ENCODE assay signal across 8 cellular contexts in genomic region chr17:31052187-31052889, GRCh38. TPM values are rescaled to one million over a fixed set of nuclear protein-coding genes. Genes with fewer than 3 reads are reported as not detected.
DNase-seq lines count a peak whose midpoint lies in the region; ATAC-seq, FAIRE-seq and TF ChIP-seq lines count a peak whose summit lies in the region.

No MANE protein-coding gene starts in this region.

- TF ChIP-seq RAD21 in Ishikawa (IDR thresholded peaks at IDR 0.05; ENCODE audit: low read depth), result no peak
- TF ChIP-seq RAD21 in HepG2 (CRISPR knock-in tag; IDR thresholded peaks at IDR 0.05), result no peak

- in situ Hi-C loops in HepG2 (cut with HindIII; ENCODE audit: extremely low pct_ligation_motif_present, low pct_unique_long_range_greater_than_20kb), result no loop called here

- TF ChIP-seq EP300 in Ishikawa (IDR thresholded peaks at IDR 0.05; ENCODE audit: borderline replicate concordance) (no peak), HepG2 (IDR thresholded peaks at IDR 0.05; ENCODE audit: low read depth in 2 of 2, low read length in 2 of 2) (no peak), HepG2 (CRISPR knock-in tag; IDR thresholded peaks at IDR 0.05; ENCODE audit: borderline replicate concordance) (no peak)

- no peak overlapping the region for H3K9ac ChIP-seq in HepG2 (ENCODE audit: insufficient read depth, low read depth, low read length)

- intact Hi-C loops in HepG2 (cut with micrococcal nuclease; ENCODE audit: unreplicated experiment), result no loop called here

- POLR2A ChIA-PET in HepG2 (lab: Yijun Ruan, JAX), result interaction anchor here (0.6 kb wide), 1 partner anchor 44 kb away, joined by 8 read pairs; no protein-coding TSS in a partner anchor

- WGBS in HepG2 (ENCODE audit: low lambda C conversion rate), result 15% methylated on average over 9 of the region's 9 CpGs

- CTCF ChIA-PET in HepG2 (lab: Yijun Ruan, JAX; ENCODE audit: low intra/inter-chr PET ratio, low total read pairs), result no interaction called here

- H3K4me1 ChIP-seq in ACC112 (ENCODE audit: control insufficient read depth, insufficient read depth, low read length, unreplicated experiment) (peaks cover 19% of the 10 kb centered on the region), HepG2 (ENCODE audit: insufficient read depth, low read length) (peaks cover 17% of the 10 kb centered on the region)

- H3K79me2 ChIP-seq in ACC112 (ENCODE audit: control insufficient read depth, insufficient read depth, low read length, unreplicated experiment) (no peaks in the 10 kb centered on the region), HepG2 (ENCODE audit: insufficient read depth, low read length) (no peaks in the 10 kb centered on the region)

- peak overlapping the region; percentile 94 for H2AFZ ChIP-seq in ACC112 (ENCODE audit: low read length, unreplicated experiment)
- H2AFZ ChIP-seq in HepG2 (ENCODE audit: low read length), result no peak overlapping the region

- FAIRE-seq in HepG2 (lab: Jason Lieb, UNC), result no peak

- no peaks in the 10 kb centered on the region for H4K20me1 ChIP-seq in HepG2 (ENCODE audit: insufficient read depth, low read length)

- BruUV-seq in HepG2 (replicated peaks; lab: Mats Ljungman, UMichigan), result no TSS peak

- H3K4me3 ChIP-seq in ACC112 (ENCODE audit: low read depth, low read length) (peak overlapping the region; percentile 52), HepG2 (replicated peaks in 1 of 3; ENCODE audit: insufficient read depth in 1 of 3, low read depth in 2 of 3, low read length in 3 of 3) (peak overlapping the region in 1 of 3 experiments; percentile 11; a peak in 1 of 6 replicates)

- DNase-seq in astrocyte of the hippocampus (ENCODE audit: low read depth, low spot score), result peak; percentile 95
- DNase-seq in HepG2 (ENCODE audit: low spot score), result peak; percentile 35
- no peak for DNase-seq in iPS-NIHi7 (ENCODE audit: extremely low spot score)
- no peak for DNase-seq in cerebellum (ENCODE audit: low spot score)
- DNase-seq in DMS53 (lab: John Stamatoyannopoulos, UW), result no peak

- TF ChIP-seq CTCF in HepG2 (CRISPR knock-in tag; IDR thresholded peaks at IDR 0.05), result no peak

- H3K27me3 ChIP-seq in ACC112 (ENCODE audit: insufficient read depth, low read length) (no peaks in the 10 kb centered on the region), HepG2 (ENCODE audit: control insufficient read depth in 1 of 2, insufficient read depth in 2 of 2, low read length in 2 of 2) (no peaks in the 10 kb centered on the region; a peak in 2 of 5 replicates)

- H3K4me2 ChIP-seq in HepG2 (ENCODE audit: low read depth, low read length), result peak overlapping the region; percentile 42

- H3K27ac ChIP-seq in ACC112 (ENCODE audit: low read depth, low read length), result peak overlapping the region; percentile 76
- H3K27ac ChIP-seq in HepG2 (ENCODE audit: extremely low read length, insufficient read depth, low read length), result no peak overlapping the region

- no peaks in the 10 kb centered on the region for H3K36me3 ChIP-seq in ACC112 (ENCODE audit: insufficient read depth, low read length)
- H3K36me3 ChIP-seq in HepG2 (replicated peaks in 1 of 2; ENCODE audit: control insufficient read depth in 1 of 2, insufficient read depth in 2 of 2, low read length in 2 of 2), result no peaks in the 10 kb centered on the region

- ATAC-seq in HepG2, result peak; percentile 71
- ATAC-seq in HG02623 (IDR thresholded peaks at IDR 0.05; ENCODE audit: unreplicated experiment), result no peak

- no peaks in the 10 kb centered on the region for H3K9me3 ChIP-seq in HepG2 (ENCODE audit: low read length)

- no peak for TF ChIP-seq POLR2A in HepG2 (IDR thresholded peaks at IDR 0.05; ENCODE audit: insufficient read depth in 1 of 2, low read depth in 2 of 2, low read length in 2 of 2)

TF ChIP-seq in Ishikawa, 13 proteins besides CTCF, POLR2A, EP300 and RAD21:
- TF ChIP-seq USF1 (IDR thresholded peaks at IDR 0.05), result peak; percentile 30; the same call in 1 of the 2 replicates
- TF ChIP-seq TAF1 (IDR thresholded peaks at IDR 0.05; ENCODE audit: low read depth), result no peak
- no peak for TF ChIP-seq CEBPB (IDR thresholded peaks at IDR 0.05)
- no peak for TF ChIP-seq FOXM1 (IDR thresholded peaks at IDR 0.05; ENCODE audit: borderline replicate concordance, low read depth)
- no peak for TF ChIP-seq MAX (IDR thresholded peaks at IDR 0.05)
- no peak for TF ChIP-seq CREB1 (IDR thresholded peaks at IDR 0.05; ENCODE audit: low read depth)
- no peak for TF ChIP-seq ZBTB7A (IDR thresholded peaks at IDR 0.05; ENCODE audit: low read depth)

TF ChIP-seq in HepG2, 621 proteins besides CTCF, POLR2A, EP300 and RAD21 (continues in another document):
- TF ChIP-seq MAX (IDR thresholded peaks at IDR 0.05) (peak; percentile 46; the same call in 1 of the 2 replicates), SOX5 (CRISPR knock-in tag; IDR thresholded peaks at IDR 0.05; ENCODE audit: borderline replicate concordance) (0 out of 2 replicates have a peak, but pooled peaks have one; percentile 9), HNRNPK (IDR thresholded peaks at IDR 0.05; ENCODE audit: low read depth, low read length, poor library complexity, severe bottlenecking) (no peak), MED1 (CRISPR knock-in tag; IDR thresholded peaks at IDR 0.05) (no peak), PITX1 (CRISPR knock-in tag; IDR thresholded peaks at IDR 0.05) (no peak), HNF4A (CRISPR knock-in tag; IDR thresholded peaks at IDR 0.05) (peak; percentile 28; the same call in 1 of the 2 replicates), SAP130 (CRISPR knock-in tag; IDR thresholded peaks at IDR 0.05; ENCODE audit: low read depth) (peak; percentile 32; the same call in 1 of the 2 replicates), ZNF446 (CRISPR knock-in tag; IDR thresholded peaks at IDR 0.05) (no peak), NFE2L2 (IDR thresholded peaks at IDR 0.05; ENCODE audit: low read length) (0 out of 2 replicates have a peak, but pooled peaks have one; percentile 10), ZMYM2 (CRISPR knock-in tag; IDR thresholded peaks at IDR 0.05) (0 out of 2 replicates have a peak, but pooled peaks have one; percentile 22), TBX3 (IDR thresholded peaks at IDR 0.05; ENCODE audit: borderline replicate concordance) (0 out of 2 replicates have a peak, but pooled peaks have one; percentile 30), ARID5B (CRISPR knock-in tag; IDR thresholded peaks at IDR 0.05) (0 out of 2 replicates have a peak, but pooled peaks have one; percentile 26), BHLHE40 (IDR thresholded peaks at IDR 0.05; ENCODE audit: low read length) (peak; percentile 72), MAFF (IDR thresholded peaks at IDR 0.05; ENCODE audit: low read depth, low read length) (peak; percentile 57)

RNA-seq across cellular contexts. Expression of gene NF1, which starts 42.4 kb away (rescaled TPM):
- total RNA-seq in HepG2 (2016; rRNA removed; fragmentation: Illumina TruSeq; extraction: Trizol) (21.5 and 35.4 TPM in 2 replicates), cerebellum (176 TPM)
- 17.1 and 28.3 TPM in 2 replicates for total RNA-seq in HepG2 (2016; cell fraction: cytosol; rRNA removed; fragmentation: Illumina TruSeq; extraction: Trizol; ENCODE audit: low read depth)
- 18.5 and 33.9 TPM in 2 replicates for total RNA-seq in HepG2 (2016; cell fraction: insoluble cytoplasmic fraction; rRNA removed; fragmentation: Illumina TruSeq; extraction: Trizol)
- 11.5 and 14.4 TPM in 2 replicates for total RNA-seq in HepG2 (2016; cell fraction: membrane; rRNA removed; fragmentation: Illumina TruSeq; extraction: Trizol)
- total RNA-seq in HepG2 (2016; cell fraction: nucleus; rRNA removed; fragmentation: Illumina TruSeq; extraction: Trizol), result 47.7 and 52.4 TPM in 2 replicates
- 26.5 and 26.8 TPM in 2 replicates for polyA plus RNA-seq in HepG2 (2011; rRNA removed)
- 14.5 and 21.4 TPM in 2 replicates for polyA plus RNA-seq in HepG2 (2011; cell fraction: cytosol; rRNA removed)
- polyA plus RNA-seq in HepG2 (2011; cell fraction: nucleus; rRNA removed), result 41.8 and 42.7 TPM in 2 replicates
- polyA plus RNA-seq in HepG2 (2012), result 15.1 and 18.4 TPM in 2 replicates
- 0.50 and 0.57 TPM in 2 replicates for polyA plus RNA-seq in HepG2 (2016; cell fraction: cytosol; fragmentation: Illumina TruSeq; extraction: Trizol; ENCODE audit: low read depth)
- 19.3 and 19.5 TPM in 2 replicates for polyA plus RNA-seq in HepG2 (2016; cell fraction: insoluble cytoplasmic fraction; fragmentation: Illumina TruSeq; extraction: Trizol; ENCODE audit: low read depth)
- 1.2 and 1.3 TPM in 2 replicates for polyA plus RNA-seq in HepG2 (2016; cell fraction: membrane; fragmentation: Illumina TruSeq; extraction: Trizol; ENCODE audit: low read depth)
- polyA plus RNA-seq in HepG2 (2016; cell fraction: nucleus; fragmentation: Illumina TruSeq; extraction: Trizol; ENCODE audit: insufficient read depth, low read depth), result 19.1 and 25.9 TPM in 2 replicates
- polyA minus RNA-seq in HepG2 (2011; rRNA and poly(A)+ RNA removed; ENCODE audit: low replicate concordance), result 108 and 118 TPM in 2 replicates
- polyA minus RNA-seq in HepG2 (2011; cell fraction: cytosol; rRNA and poly(A)+ RNA removed), result 59.6 and 76.9 TPM in 2 replicates
- polyA minus RNA-seq in HepG2 (2011; cell fraction: nucleus; rRNA and poly(A)+ RNA removed), result 229 and 246 TPM in 2 replicates

Comparison
In these comparisons a context has a peak if more than half of its experiments do, and no peak if none do; other contexts are left out.
1. DNase-seq: peak in astrocyte of the hippocampus (single experiment) and HepG2 (single experiment); none in iPS-NIHi7 (single experiment), cerebellum (single experiment) and DMS53 (single experiment).